Comparison of ENCODE assay signal across 8 cellular contexts in the genomic region with DNA sequence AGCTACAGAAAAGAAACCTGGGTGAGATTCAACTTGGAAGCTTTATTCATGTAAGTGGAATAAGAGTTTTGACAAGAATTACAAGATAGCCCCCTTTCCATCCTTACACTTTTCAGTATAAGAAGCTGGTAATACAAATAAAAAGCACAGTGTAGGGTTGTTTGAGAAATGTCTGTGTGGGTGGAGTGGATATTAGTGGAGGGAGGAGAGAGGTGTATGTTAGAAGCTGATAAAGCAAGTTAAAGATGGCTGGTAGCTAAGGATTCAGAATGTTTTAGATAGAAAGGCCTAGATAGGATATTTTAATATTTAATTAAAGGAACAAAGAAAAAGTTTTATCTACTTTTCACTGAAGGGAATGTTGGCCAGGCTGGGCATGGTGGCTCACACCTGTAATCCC. TPM values are rescaled to one million over a fixed set of nuclear protein-coding genes. Genes with fewer than 3 reads are reported as not detected.
A peak's percentile ranks its signal among the peaks of the same experiment; 100 is the strongest.
DNase-seq lines count a peak whose midpoint lies in the region; ATAC-seq and TF ChIP-seq lines count a peak whose summit lies in the region.
"Had no signal": no experiment of that assay in that cellular context is flagged by ENCODE, and none has a peak within 500 bp of the region (broad histone marks: within the 10 kb centered on the region; RNA-seq: fewer than 3 reads in every experiment).

No MANE protein-coding gene starts in this region.

- TF ChIP-seq CTCF in KMS-11 (conservative IDR thresholded peaks at IDR 0.05; ENCODE audit: low read depth, low read length) = no peak
- no peak for TF ChIP-seq CTCF in colonic mucosa (IDR thresholded peaks at IDR 0.05)

- H3K79me2 ChIP-seq in KMS-11 (ENCODE audit: insufficient read depth, low read depth) = no peaks in the 10 kb centered on the region

- ATAC-seq in GM19351 (IDR thresholded peaks at IDR 0.05; ENCODE audit: unreplicated experiment) = peak; percentile 26

- H3K27me3 ChIP-seq in KMS-11 (ENCODE audit: insufficient read depth, low read depth) (no peaks in the 10 kb centered on the region), colonic mucosa (no peaks in the 10 kb centered on the region), skeletal muscle satellite cell (ENCODE audit: control insufficient read depth, insufficient read depth, low read length) (no peaks in the 10 kb centered on the region)

- H3K9ac ChIP-seq in KMS-11 (peak overlapping the region; percentile 69; the same call in 1 of the 2 replicates), colonic mucosa (ENCODE audit: low read depth in 2 of 2, low read length in 2 of 2) (no peak overlapping the region), skeletal muscle satellite cell (ENCODE audit: low read depth, low read length) (peak overlapping the region; percentile 54)

- H3K9me3 ChIP-seq in colonic mucosa (no peaks in the 10 kb centered on the region), skeletal muscle satellite cell (replicated peaks; ENCODE audit: low read length) (no peaks in the 10 kb centered on the region)

- H3K36me3 ChIP-seq in KMS-11 (ENCODE audit: insufficient read depth) (no peaks in the 10 kb centered on the region), colonic mucosa (no peaks in the 10 kb centered on the region), skeletal muscle satellite cell (ENCODE audit: insufficient read depth, low read length) (no peaks in the 10 kb centered on the region)

- H3K4me1 ChIP-seq in KMS-11 (ENCODE audit: low read depth, poor library complexity, severe bottlenecking) (peaks cover 71% of the 10 kb centered on the region), colonic mucosa (peaks cover 5% of the 10 kb centered on the region), skeletal muscle satellite cell (ENCODE audit: control insufficient read depth, insufficient read depth, low read length) (peaks cover 20% of the 10 kb centered on the region)

- H3K27ac ChIP-seq in KMS-11 = peak overlapping the region; percentile 94
- peak overlapping the region; percentile 55 for H3K27ac ChIP-seq in colonic mucosa

- H4K20me1 ChIP-seq in KMS-11 (ENCODE audit: insufficient read depth) = no peaks in the 10 kb centered on the region

- no peak for DNase-seq in colonic mucosa
- no peak for DNase-seq in nucleus accumbens (lab: John Stamatoyannopoulos, UW)
- DNase-seq in HPDE6-E6E7 (ENCODE audit: extremely low spot score) = no peak
- DNase-seq in NCI-H524 treated with DMSO at 0.1 percent for 48 hours (lab: John Stamatoyannopoulos, UW) = no peak
- DNase-seq: activated CD8-positive, alpha-beta memory T cell treated with anti-CD3 and anti-CD28 coated beads, Interleukin-2, amount 50 U/mL, for 4 hours had no signal

- H3K4me2 ChIP-seq in KMS-11 (peak overlapping the region; percentile 81), skeletal muscle satellite cell (ENCODE audit: low read length) (peak overlapping the region; percentile 24)

- H3K4me3 ChIP-seq in KMS-11 (IDR thresholded peaks at IDR 0.05; ENCODE audit: insufficient read depth, low read depth, low read length) (no peak overlapping the region), colonic mucosa (no peak overlapping the region), skeletal muscle satellite cell (ENCODE audit: low read length) (no peak overlapping the region)

- intact Hi-C loops in colonic mucosa (cut with DNase I) = no loop called here

- H2AFZ ChIP-seq in KMS-11 (ENCODE audit: low read depth) = peak overlapping the region; percentile 52; the same call in 1 of the 2 replicates

RNA-seq across cellular contexts. Expression of gene CFAP54, which starts 12.5 kb away (rescaled TPM):
- under 1 TPM; 0.32 TPM for total RNA-seq in colonic mucosa
- 0.87 and 1.5 TPM in 2 replicates for total RNA-seq in skeletal muscle satellite cell (2012; rRNA removed)

Comparison
In these comparisons a context has a peak if more than half of its experiments do, and no peak if none do; other contexts are left out.
1. H3K9ac ChIP-seq: peak in KMS-11 (single experiment) and skeletal muscle satellite cell (single experiment); none in colonic mucosa (0 of 2).